9 cellular contexts compared by ENCODE assay signal in genomic region chr5:142597546-142598337, GRCh38.
DNase-seq lines count a peak whose midpoint lies in the region; ATAC-seq, FAIRE-seq and TF ChIP-seq lines count a peak whose summit lies in the region.
"Had no signal": no experiment of that assay in that cellular context is flagged by ENCODE, and none has a peak within 500 bp of the region (broad histone marks: within the 10 kb centered on the region; RNA-seq: fewer than 3 reads in every experiment).

No MANE protein-coding gene starts in this region.

- TF ChIP-seq CTCF in cardiac fibroblast (IDR thresholded peaks at IDR 0.05; ENCODE audit: low read depth, low read length) (peak; percentile 8), GM20000 (IDR thresholded peaks at IDR 0.05; ENCODE audit: extremely low read depth, missing control alignments) (no peak)

- H3K27ac Mint-ChIP-seq in effector memory CD8-positive, alpha-beta T cell, result no peak overlapping the region

- H3K27me3 Mint-ChIP-seq in effector memory CD8-positive, alpha-beta T cell, result peaks cover 55 to 72% of the 10 kb centered on the region in 2 donors

- DNase-seq in ELF-1 (ENCODE audit: low read depth, low spot score) (peak; percentile 43), LoVo (ENCODE audit: low spot score) (peak; percentile 68), cardiac fibroblast (ENCODE audit: low read depth in 2 of 2) (peak; percentile 64 to 90), nucleus accumbens (lab: John Stamatoyannopoulos, UW) (peak in 42 of 56 donors; percentile 7 to 78 (median 38)), putamen (ENCODE audit: low spot score) (no peak), GM20000 (ENCODE audit: low spot score) (no peak), GM19239 (ENCODE audit: insufficient read length, low spot score) (no peak)
- no peak for DNase-seq in effector memory CD8-positive, alpha-beta T cell

- H3K4me3 ChIP-seq in cardiac fibroblast (replicated peaks in 1 of 2; ENCODE audit: low read depth in 2 of 2, low read length in 2 of 2), result no peak overlapping the region

- H3K4me3 Mint-ChIP-seq in effector memory CD8-positive, alpha-beta T cell, result no peak overlapping the region
- H3K4me3 Mint-ChIP-seq: neural crest cell had no signal

- H3K36me3 Mint-ChIP-seq in effector memory CD8-positive, alpha-beta T cell (ENCODE audit: insufficient read depth), result no peaks in the 10 kb centered on the region

- no peak for FAIRE-seq in GM19239 (lab: Jason Lieb, UNC)

- ATAC-seq in effector memory CD8-positive, alpha-beta T cell (replicated peaks), result no peak

- H3K9me3 Mint-ChIP-seq in effector memory CD8-positive, alpha-beta T cell, result no peaks in the 10 kb centered on the region
- H3K9me3 Mint-ChIP-seq: neural crest cell had no signal

- H3K4me1 Mint-ChIP-seq in effector memory CD8-positive, alpha-beta T cell (ENCODE audit: low read depth in 2 of 2), result no peaks in the 10 kb centered on the region

Comparison
In these comparisons a context has a peak if more than half of its experiments do, and no peak if none do; other contexts are left out.
1. DNase-seq: peak in ELF-1 (single experiment), LoVo (single experiment), cardiac fibroblast (2 of 2) and nucleus accumbens (42 of 56); none in putamen (single experiment), effector memory CD8-positive, alpha-beta T cell (0 of 3), GM20000 (single experiment) and GM19239 (single experiment).